ENCODE assay signal across 10 cellular contexts in the genomic region with DNA sequence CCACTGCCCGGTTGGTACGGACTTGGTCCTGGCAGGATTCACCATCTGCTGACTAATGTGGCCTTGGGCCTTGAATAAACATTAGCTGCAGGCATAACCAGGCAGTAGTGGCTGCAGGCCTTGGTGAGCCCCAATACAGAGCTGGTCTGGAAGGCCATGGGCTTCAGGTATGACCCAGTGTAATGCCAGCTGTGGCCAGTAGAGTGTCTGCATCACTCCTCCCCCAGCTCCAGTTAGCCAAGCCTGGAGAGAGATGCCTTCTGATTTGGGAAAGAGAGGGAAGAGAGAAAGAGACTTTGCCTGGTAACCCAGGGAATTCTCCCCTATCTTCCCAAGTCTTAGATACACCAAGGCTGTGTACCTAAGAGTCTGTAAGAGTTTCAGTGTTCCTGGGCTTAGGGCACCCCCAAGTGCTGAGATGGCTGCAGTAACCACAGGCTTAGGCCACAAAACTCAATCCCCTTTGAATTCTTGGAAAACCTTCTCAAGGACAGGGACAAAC. TPM values are rescaled to one million over a fixed set of nuclear protein-coding genes. Genes with fewer than 3 reads are reported as not detected.
DNase-seq lines count a peak whose midpoint lies in the region; ATAC-seq, FAIRE-seq and TF ChIP-seq lines count a peak whose summit lies in the region.
"Had no signal": no experiment of that assay in that cellular context is flagged by ENCODE, and none has a peak within 500 bp of the region (broad histone marks: within the 10 kb centered on the region; RNA-seq: fewer than 3 reads in every experiment).

No MANE protein-coding gene starts in this region.

- TF ChIP-seq RAD21 in HepG2 (CRISPR knock-in tag; IDR thresholded peaks at IDR 0.05), result 0 out of 2 replicates have a peak, but pooled peaks have one; percentile 52

- H3K4me2 ChIP-seq in astrocyte (ENCODE audit: low read length), result no peak overlapping the region
- peak overlapping the region; percentile 52 for H3K4me2 ChIP-seq in HepG2 (ENCODE audit: low read depth, low read length)

- CTCF ChIA-PET in CD8-positive, alpha-beta T cell (lab: Charles Lee), result interaction anchor here (0.6 to 1.6 kb wide), 3 partner anchors 62 to 302 kb away, joined by 3 to 5 read pairs (median 3); no protein-coding TSS in a partner anchor
- CTCF ChIA-PET in HEK293T (lab: Yijun Ruan, JAX), result interaction anchor here (0.7 kb wide), 1 partner anchor 282 kb away, joined by 3 read pairs; no protein-coding TSS in a partner anchor
- CTCF ChIA-PET in HepG2 (lab: Yijun Ruan, JAX; ENCODE audit: low intra/inter-chr PET ratio, low total read pairs), result no interaction called here

- H3K4me3 ChIP-seq in CD8-positive, alpha-beta T cell (ENCODE audit: low read depth, low read length), result no peak overlapping the region
- H3K4me3 ChIP-seq in astrocyte (ENCODE audit: insufficient read depth, low read depth, low read length) (no peak overlapping the region), HepG2 (replicated peaks in 1 of 3; ENCODE audit: insufficient read depth in 1 of 3, low read depth in 2 of 3, low read length in 3 of 3) (no peak overlapping the region), ascending aorta (no peak overlapping the region)

- H3K27ac ChIP-seq in CD8-positive, alpha-beta T cell (ENCODE audit: low read depth, low read length), result no peak overlapping the region
- H3K27ac ChIP-seq in astrocyte (ENCODE audit: low read depth, low read length) (no peak overlapping the region), HepG2 (ENCODE audit: extremely low read length, insufficient read depth, low read length) (no peak overlapping the region), ascending aorta (no peak overlapping the region)

- H3K79me2 ChIP-seq in astrocyte (ENCODE audit: insufficient read depth, low read length), result no peaks in the 10 kb centered on the region
- no peaks in the 10 kb centered on the region for H3K79me2 ChIP-seq in HepG2 (ENCODE audit: insufficient read depth, low read length)

- POLR2A ChIA-PET in CD8-positive, alpha-beta T cell (lab: Charles Lee), result no interaction called here
- POLR2A ChIA-PET in HEK293T (lab: Yijun Ruan, JAX), result no interaction called here
- POLR2A ChIA-PET in HepG2 (lab: Yijun Ruan, JAX), result interaction anchor here (0.9 to 1.3 kb wide), 4 partner anchors 9 to 24 kb away, joined by 3 to 5 read pairs (median 4); no protein-coding TSS in a partner anchor

- H3K27me3 Mint-ChIP-seq in CD8-positive, alpha-beta T cell (ENCODE audit: low read depth), result no peaks in the 10 kb centered on the region
- no peaks in the 10 kb centered on the region for H3K27me3 Mint-ChIP-seq in astrocyte (ENCODE audit: low read depth, unreplicated experiment)

- TF ChIP-seq EP300 in HepG2 (IDR thresholded peaks at IDR 0.05; ENCODE audit: low read depth in 2 of 2, low read length in 2 of 2) (peak in 1 of 2 experiments; percentile 14; a peak in 1 of 4 replicates), HepG2 (CRISPR knock-in tag; IDR thresholded peaks at IDR 0.05; ENCODE audit: borderline replicate concordance) (no peak)

- 0% methylated on average over 2 of the region's 2 CpGs for WGBS in HepG2 (ENCODE audit: low lambda C conversion rate)

- DNase-seq in CD8-positive, alpha-beta T cell, result no peak
- DNase-seq in HEK293T (ENCODE audit: extremely low spot score) (peak; percentile 44), astrocyte (ENCODE audit: low read depth) (no peak), HepG2 (ENCODE audit: low spot score) (peak; percentile 83), GM12892 (ENCODE audit: insufficient read length) (no peak), ascending aorta (ENCODE audit: low spot score in 2 of 2) (no peak)
- no peak for DNase-seq in stimulated activated CD4-positive, alpha-beta T cell treated with anti-CD3 and anti-CD28 coated beads, Interleukin-2, amount 100 ng/mL, for 24 hours
- DNase-seq: activated T-cell treated with anti-CD3 and anti-CD28 coated beads, Interleukin-2, amount 50 U/mL, for 48 hours; head of caudate nucleus had no signal

- H3K36me3 ChIP-seq in CD8-positive, alpha-beta T cell (ENCODE audit: insufficient read depth, low read length), result no peaks in the 10 kb centered on the region
- H3K36me3 ChIP-seq in astrocyte (ENCODE audit: insufficient read depth, low read length), result no peaks in the 10 kb centered on the region
- H3K36me3 ChIP-seq in HepG2 (replicated peaks in 1 of 2; ENCODE audit: control insufficient read depth in 1 of 2, insufficient read depth in 2 of 2, low read length in 2 of 2), result no peaks in the 10 kb centered on the region
- H3K36me3 ChIP-seq in ascending aorta, result no peaks in the 10 kb centered on the region

- BruUV-seq in HepG2 (replicated peaks; lab: Mats Ljungman, UMichigan), result no TSS peak

- ATAC-seq in CD8-positive, alpha-beta T cell, result no peak
- peak; percentile 96 for ATAC-seq in HepG2
- ATAC-seq in HG03432 (IDR thresholded peaks at IDR 0.05; ENCODE audit: unreplicated experiment), result no peak

- in situ Hi-C loops in HepG2 (cut with HindIII; ENCODE audit: extremely low pct_ligation_motif_present, low pct_unique_long_range_greater_than_20kb), result no loop called here

- H3K9me3 Mint-ChIP-seq in CD8-positive, alpha-beta T cell, result peaks cover 7% of the 10 kb centered on the region
- H3K9me3 Mint-ChIP-seq in astrocyte (ENCODE audit: unreplicated experiment), result no peaks in the 10 kb centered on the region

- H4K20me1 ChIP-seq in astrocyte (ENCODE audit: insufficient read depth, low read length), result no peaks in the 10 kb centered on the region
- H4K20me1 ChIP-seq in HepG2 (ENCODE audit: insufficient read depth, low read length), result no peaks in the 10 kb centered on the region

- H3K36me3 Mint-ChIP-seq in CD8-positive, alpha-beta T cell, result no peaks in the 10 kb centered on the region
- no peaks in the 10 kb centered on the region for H3K36me3 Mint-ChIP-seq in astrocyte (ENCODE audit: low read depth, unreplicated experiment)

- H3K4me3 Mint-ChIP-seq in CD8-positive, alpha-beta T cell, result no peak overlapping the region
- no peak overlapping the region for H3K4me3 Mint-ChIP-seq in astrocyte (ENCODE audit: unreplicated experiment)

- H2AFZ ChIP-seq in astrocyte (ENCODE audit: low read depth, low read length), result no peak overlapping the region
- H2AFZ ChIP-seq in HepG2 (ENCODE audit: low read length), result no peak overlapping the region

- H3K4me1 Mint-ChIP-seq in CD8-positive, alpha-beta T cell (ENCODE audit: low read depth), result peaks cover 2% of the 10 kb centered on the region
- no peaks in the 10 kb centered on the region for H3K4me1 Mint-ChIP-seq in astrocyte (ENCODE audit: low read depth, unreplicated experiment)

- H3K9me3 ChIP-seq in CD8-positive, alpha-beta T cell (ENCODE audit: low read length), result no peaks in the 10 kb centered on the region
- H3K9me3 ChIP-seq in astrocyte (ENCODE audit: insufficient read depth, low read depth, low read length) (no peaks in the 10 kb centered on the region), HepG2 (ENCODE audit: low read length) (no peaks in the 10 kb centered on the region), ascending aorta (no peaks in the 10 kb centered on the region)

- FAIRE-seq in astrocyte (lab: Jason Lieb, UNC), result no peak
- FAIRE-seq in HepG2 (lab: Jason Lieb, UNC), result peak; percentile 60
- FAIRE-seq in GM12892 (lab: Jason Lieb, UNC), result no peak

- intact Hi-C loops in CD8-positive, alpha-beta T cell (cut with DNase I, micrococcal nuclease), result no loop called here
- intact Hi-C loops in HepG2 (cut with micrococcal nuclease; ENCODE audit: unreplicated experiment), result loop anchor here (10.0 kb wide), 1 partner anchor 129 kb away; no protein-coding TSS in a partner anchor
- intact Hi-C loops in ascending aorta (cut with DNase I), result no loop called here

- H3K9ac ChIP-seq in astrocyte (ENCODE audit: low read length) (no peak overlapping the region), HepG2 (ENCODE audit: insufficient read depth, low read depth, low read length) (no peak overlapping the region; the same call in 1 of the 2 replicates)

- no peak overlapping the region for H3K27ac Mint-ChIP-seq in CD8-positive, alpha-beta T cell
- no peak overlapping the region for H3K27ac Mint-ChIP-seq in astrocyte (ENCODE audit: unreplicated experiment)

- H3K4me1 ChIP-seq in CD8-positive, alpha-beta T cell (ENCODE audit: insufficient read depth, low read length), result no peaks in the 10 kb centered on the region
- H3K4me1 ChIP-seq in astrocyte (ENCODE audit: insufficient read depth, low read length), result no peaks in the 10 kb centered on the region
- peaks cover 62% of the 10 kb centered on the region for H3K4me1 ChIP-seq in HepG2 (ENCODE audit: insufficient read depth, low read length)
- no peaks in the 10 kb centered on the region for H3K4me1 ChIP-seq in ascending aorta

- H3K27me3 ChIP-seq in CD8-positive, alpha-beta T cell (ENCODE audit: insufficient read depth, low read length), result no peaks in the 10 kb centered on the region
- H3K27me3 ChIP-seq in astrocyte (ENCODE audit: insufficient read depth, low read length) (no peaks in the 10 kb centered on the region), HepG2 (ENCODE audit: control insufficient read depth in 1 of 2, insufficient read depth in 2 of 2, low read length in 2 of 2) (no peaks in the 10 kb centered on the region), ascending aorta (no peaks in the 10 kb centered on the region)

- TF ChIP-seq CTCF in CD8-positive, alpha-beta T cell (IDR thresholded peaks at IDR 0.05), result peak; percentile 17
- TF ChIP-seq CTCF in astrocyte (IDR thresholded peaks at IDR 0.05; ENCODE audit: insufficient read depth, low read depth, low read length) (peak; percentile 29), HepG2 (CRISPR knock-in tag; IDR thresholded peaks at IDR 0.05) (peak; percentile 72), ascending aorta (IDR thresholded peaks at IDR 0.05) (no peak)

- TF ChIP-seq POLR2A in HepG2 (IDR thresholded peaks at IDR 0.05; ENCODE audit: insufficient read depth in 1 of 2, low read depth in 2 of 2, low read length in 2 of 2), result no peak
- TF ChIP-seq POLR2A in GM12892 (IDR thresholded peaks at IDR 0.05; ENCODE audit: low read depth, low read length), result no peak

RNA-seq across cellular contexts. Expression of gene C5, which starts 5.6 kb away (rescaled TPM):
- total RNA-seq in CD8-positive, alpha-beta T cell, result under 1 TPM; 0.49 to 0.50 TPM
- total RNA-seq in astrocyte (0.41 and 1.1 TPM in 2 replicates), HepG2 (2016; rRNA removed; fragmentation: Illumina TruSeq; extraction: Trizol) (29.8 and 57.6 TPM in 2 replicates), ascending aorta (1.5 TPM)
- 5.8 and 7.1 TPM in 2 replicates for total RNA-seq in HepG2 (2016; cell fraction: cytosol; rRNA removed; fragmentation: Illumina TruSeq; extraction: Trizol; ENCODE audit: low read depth)
- 28.2 and 56.6 TPM in 2 replicates for total RNA-seq in HepG2 (2016; cell fraction: insoluble cytoplasmic fraction; rRNA removed; fragmentation: Illumina TruSeq; extraction: Trizol)
- 5.7 and 8.3 TPM in 2 replicates for total RNA-seq in HepG2 (2016; cell fraction: membrane; rRNA removed; fragmentation: Illumina TruSeq; extraction: Trizol)
- total RNA-seq in HepG2 (2016; cell fraction: nucleus; rRNA removed; fragmentation: Illumina TruSeq; extraction: Trizol), result 61.5 and 74.8 TPM in 2 replicates
- 192 and 242 TPM in 2 replicates for polyA plus RNA-seq in HepG2 (2011; rRNA removed)
- 79.8 and 172 TPM in 2 replicates for polyA plus RNA-seq in HepG2 (2011; cell fraction: cytosol; rRNA removed)
- 116 and 151 TPM in 2 replicates for polyA plus RNA-seq in HepG2 (2011; cell fraction: nucleus; rRNA removed)
- polyA plus RNA-seq in HepG2 (2012), result 82.5 and 211 TPM in 2 replicates
- 1.4 and 1.8 TPM in 2 replicates for polyA plus RNA-seq in HepG2 (2016; cell fraction: cytosol; fragmentation: Illumina TruSeq; extraction: Trizol; ENCODE audit: low read depth)
- polyA plus RNA-seq in HepG2 (2016; cell fraction: insoluble cytoplasmic fraction; fragmentation: Illumina TruSeq; extraction: Trizol; ENCODE audit: low read depth), result 14.3 and 16.7 TPM in 2 replicates
- polyA plus RNA-seq in HepG2 (2016; cell fraction: membrane; fragmentation: Illumina TruSeq; extraction: Trizol; ENCODE audit: low read depth), result 2.3 and 2.7 TPM in 2 replicates
- 55.2 and 57.5 TPM in 2 replicates for polyA plus RNA-seq in HepG2 (2016; cell fraction: nucleus; fragmentation: Illumina TruSeq; extraction: Trizol; ENCODE audit: insufficient read depth, low read depth)
- 1.5 and 59.8 TPM in 2 replicates for polyA minus RNA-seq in HepG2 (2011; rRNA and poly(A)+ RNA removed; ENCODE audit: low replicate concordance)
- polyA minus RNA-seq in HepG2 (2011; cell fraction: cytosol; rRNA and poly(A)+ RNA removed), result 115 and 233 TPM in 2 replicates
- polyA minus RNA-seq in HepG2 (2011; cell fraction: nucleus; rRNA and poly(A)+ RNA removed), result 307 and 447 TPM in 2 replicates
- polyA plus RNA-seq in GM12892 (2012; ENCODE audit: missing spikeins), result 1.0 TPM

RNA-seq across cellular contexts. Expression of gene CNTRL, which starts 19.1 kb away (rescaled TPM):
- 10 to 100 TPM; 29.8 to 30.8 TPM for total RNA-seq in CD8-positive, alpha-beta T cell
- total RNA-seq in astrocyte, result 4.4 and 4.6 TPM in 2 replicates
- 11.8 and 14.4 TPM in 2 replicates for total RNA-seq in HepG2 (2016; rRNA removed; fragmentation: Illumina TruSeq; extraction: Trizol)
- total RNA-seq in HepG2 (2016; cell fraction: cytosol; rRNA removed; fragmentation: Illumina TruSeq; extraction: Trizol; ENCODE audit: low read depth), result 4.7 and 4.8 TPM in 2 replicates
- 10.7 and 14.1 TPM in 2 replicates for total RNA-seq in HepG2 (2016; cell fraction: insoluble cytoplasmic fraction; rRNA removed; fragmentation: Illumina TruSeq; extraction: Trizol)
- total RNA-seq in HepG2 (2016; cell fraction: membrane; rRNA removed; fragmentation: Illumina TruSeq; extraction: Trizol), result 4.7 and 5.0 TPM in 2 replicates
- 12.3 and 17.2 TPM in 2 replicates for total RNA-seq in HepG2 (2016; cell fraction: nucleus; rRNA removed; fragmentation: Illumina TruSeq; extraction: Trizol)
- 6.1 and 7.5 TPM in 2 replicates for polyA plus RNA-seq in HepG2 (2011; rRNA removed)
- 4.1 and 4.2 TPM in 2 replicates for polyA plus RNA-seq in HepG2 (2011; cell fraction: cytosol; rRNA removed)
- 9.1 and 9.5 TPM in 2 replicates for polyA plus RNA-seq in HepG2 (2011; cell fraction: nucleus; rRNA removed)
- polyA plus RNA-seq in HepG2 (2012), result 6.3 and 8.4 TPM in 2 replicates
- polyA plus RNA-seq in HepG2 (2016; cell fraction: cytosol; fragmentation: Illumina TruSeq; extraction: Trizol; ENCODE audit: low read depth), result 0.28 and 0.37 TPM in 2 replicates
- 10.8 and 10.9 TPM in 2 replicates for polyA plus RNA-seq in HepG2 (2016; cell fraction: insoluble cytoplasmic fraction; fragmentation: Illumina TruSeq; extraction: Trizol; ENCODE audit: low read depth)
- 1.1 and 1.5 TPM in 2 replicates for polyA plus RNA-seq in HepG2 (2016; cell fraction: membrane; fragmentation: Illumina TruSeq; extraction: Trizol; ENCODE audit: low read depth)
- polyA plus RNA-seq in HepG2 (2016; cell fraction: nucleus; fragmentation: Illumina TruSeq; extraction: Trizol; ENCODE audit: insufficient read depth, low read depth), result 15.8 and 17.4 TPM in 2 replicates
- polyA minus RNA-seq in HepG2 (2011; rRNA and poly(A)+ RNA removed; ENCODE audit: low replicate concordance), result 7.3 and 10.6 TPM in 2 replicates
- polyA minus RNA-seq in HepG2 (2011; cell fraction: cytosol; rRNA and poly(A)+ RNA removed), result 6.8 TPM in 2 replicates
- polyA minus RNA-seq in HepG2 (2011; cell fraction: nucleus; rRNA and poly(A)+ RNA removed), result 22.9 and 30.5 TPM in 2 replicates
- 35.5 TPM for polyA plus RNA-seq in GM12892 (2012; ENCODE audit: missing spikeins)
- total RNA-seq in ascending aorta, result 8.5 TPM

Comparison
In these comparisons a context has a peak if more than half of its experiments do, and no peak if none do; other contexts are left out.
1. DNase-seq: peak in HEK293T (single experiment) and HepG2 (single experiment); none in CD8-positive, alpha-beta T cell (0 of 7), astrocyte (single experiment), stimulated activated CD4-positive, alpha-beta T cell treated with anti-CD3 and anti-CD28 coated beads, Interleukin-2, amount 100 ng/mL, for 24 hours (0 of 2), GM12892 (single experiment) and ascending aorta (0 of 2).
2. CTCF ChIP-seq: peak in CD8-positive, alpha-beta T cell (single experiment), astrocyte (single experiment) and HepG2 (single experiment); none in ascending aorta (0 of 3).